In the genomic region with DNA sequence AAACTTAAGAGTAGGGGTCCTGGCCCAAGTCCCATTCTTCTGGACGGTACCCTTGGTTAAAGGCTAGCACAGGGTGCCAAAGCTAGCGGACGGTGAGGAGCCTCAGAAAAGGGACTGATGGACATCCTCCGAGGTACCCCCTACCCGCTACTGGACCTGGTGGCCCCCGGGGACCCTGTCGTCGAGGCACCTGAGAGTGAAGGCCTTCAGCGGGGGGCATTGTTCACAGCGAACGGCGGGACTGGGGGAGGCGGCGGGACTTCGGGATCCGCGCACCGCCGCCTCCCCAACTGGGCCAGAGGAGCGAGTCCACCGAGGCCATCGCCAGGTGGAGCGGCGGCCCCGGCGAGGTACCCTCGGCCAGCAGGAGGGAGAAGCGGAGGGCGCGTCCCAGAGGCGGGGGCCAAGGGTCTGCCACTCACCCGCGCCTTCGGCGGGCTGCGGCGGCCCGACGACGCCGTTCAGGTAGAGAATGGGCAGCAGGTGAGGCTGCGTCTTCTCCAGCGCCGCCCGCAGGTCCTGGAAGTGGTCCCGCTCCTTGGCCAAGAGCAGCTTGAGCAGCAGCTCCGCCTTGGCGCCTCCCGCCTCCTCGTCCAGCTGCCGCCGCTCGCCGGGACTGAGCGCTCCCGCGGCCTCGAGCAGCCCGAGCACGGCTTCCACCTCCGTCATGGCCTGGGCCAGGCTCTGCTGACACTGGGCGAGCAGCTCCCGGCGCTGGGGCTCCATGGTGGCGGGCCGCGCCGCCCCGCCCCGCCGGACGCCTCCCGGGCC, we compare ENCODE assay signal across 1 cellular context.
TF ChIP-seq lines count a peak whose summit lies in the region.

No MANE protein-coding gene starts in this region.

TF ChIP-seq in K562, 482 proteins besides CTCF, POLR2A, EP300 and RAD21 (continued from another document):
- TF ChIP-seq SREBF1 (IDR thresholded peaks at IDR 0.05; ENCODE audit: borderline replicate concordance, low read depth, low read length) (no peak), ZNF740 (CRISPR knock-in tag; IDR thresholded peaks at IDR 0.05) (0 out of 2 replicates have a peak, but pooled peaks have one; percentile 14), ZNF740 (tag; IDR thresholded peaks at IDR 0.05) (no peak), FIP1L1 (IDR thresholded peaks at IDR 0.05; ENCODE audit: low read depth, low read length, poor library complexity, severe bottlenecking) (peak; percentile 42), NRF1 (conservative IDR thresholded peaks at IDR 0.05 in 1 of 2, IDR thresholded peaks at IDR 0.05 in 1 of 2) (0 out of 4 replicates have a peak, but pooled peaks of 1 of the 2 experiments have one; percentile 16), ZNF12 (CRISPR knock-in tag; IDR thresholded peaks at IDR 0.05) (no peak; the same call in 1 of the 2 replicates), ZNF217 (CRISPR knock-in tag; IDR thresholded peaks at IDR 0.05) (no peak), STAT5A (IDR thresholded peaks at IDR 0.05; ENCODE audit: borderline replicate concordance, low read length) (no peak), MAZ (CRISPR knock-in tag; conservative IDR thresholded peaks at IDR 0.05 in 1 of 2, IDR thresholded peaks at IDR 0.05 in 1 of 2) (peak in 1 of 2 experiments; percentile 27; a peak in 1 of 4 replicates), PHF8 (IDR thresholded peaks at IDR 0.05; ENCODE audit: borderline replicate concordance, low read length) (peak; percentile 60; the same call in 1 of the 2 replicates), RBFOX2 (IDR thresholded peaks at IDR 0.05; ENCODE audit: low read depth, low read length) (peak; percentile 76), PCBP2 (IDR thresholded peaks at IDR 0.05; ENCODE audit: low read depth, low read length, poor library complexity, severe bottlenecking) (no peak), RBM39 (optimal IDR thresholded peaks at IDR 0.05; ENCODE audit: low read depth, low read length) (no peak), GABPB1 (CRISPR knock-in tag; IDR thresholded peaks at IDR 0.05) (peak; percentile 64), NEUROD1 (IDR thresholded peaks at IDR 0.05; ENCODE audit: borderline replicate concordance, low read depth, low read length, partially characterized antibody) (no peak), SRSF9 (IDR thresholded peaks at IDR 0.05; ENCODE audit: borderline replicate concordance, low read depth, low read length) (no peak), DLX4 (CRISPR knock-in tag; IDR thresholded peaks at IDR 0.05) (no peak), ZNF384 (IDR thresholded peaks at IDR 0.05; ENCODE audit: low read depth, low read length) (no peak), CBX3 (IDR thresholded peaks at IDR 0.05; ENCODE audit: borderline replicate concordance in 1 of 2, low read length in 2 of 2) (no peak), CREBBP (IDR thresholded peaks at IDR 0.05; ENCODE audit: low read depth, low read length) (no peak), NFE2L1 (tag; IDR thresholded peaks at IDR 0.05; ENCODE audit: borderline replicate concordance, low read depth) (no peak), ADNP (tag; IDR thresholded peaks at IDR 0.05) (no peak), MAFK (IDR thresholded peaks at IDR 0.05; ENCODE audit: low read length) (no peak), CTBP1 (IDR thresholded peaks at IDR 0.05; ENCODE audit: borderline replicate concordance) (peak; percentile 16), ARID3B (CRISPR knock-in tag; IDR thresholded peaks at IDR 0.05; ENCODE audit: borderline replicate concordance) (no peak), HBP1 (CRISPR knock-in tag; IDR thresholded peaks at IDR 0.05) (no peak), ZNF41 (CRISPR knock-in tag; conservative IDR thresholded peaks at IDR 0.05) (no peak), PRMT5 (CRISPR knock-in tag; IDR thresholded peaks at IDR 0.05) (0 out of 2 replicates have a peak, but pooled peaks have one; percentile 69)
- TF ChIP-seq, protein P1, sequence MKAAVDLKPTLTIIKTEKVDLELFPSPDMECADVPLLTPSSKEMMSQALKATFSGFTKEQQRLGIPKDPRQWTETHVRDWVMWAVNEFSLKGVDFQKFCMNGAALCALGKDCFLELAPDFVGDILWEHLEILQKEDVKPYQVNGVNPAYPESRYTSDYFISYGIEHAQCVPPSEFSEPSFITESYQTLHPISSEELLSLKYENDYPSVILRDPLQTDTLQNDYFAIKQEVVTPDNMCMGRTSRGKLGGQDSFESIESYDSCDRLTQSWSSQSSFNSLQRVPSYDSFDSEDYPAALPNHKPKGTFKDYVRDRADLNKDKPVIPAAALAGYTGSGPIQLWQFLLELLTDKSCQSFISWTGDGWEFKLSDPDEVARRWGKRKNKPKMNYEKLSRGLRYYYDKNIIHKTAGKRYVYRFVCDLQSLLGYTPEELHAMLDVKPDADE (conservative IDR thresholded peaks at IDR 0.05; ENCODE audit: control insufficient read depth, low read depth, low read length): no peak; the same call in 1 of the 2 replicates
- TF ChIP-seq, protein P2, sequence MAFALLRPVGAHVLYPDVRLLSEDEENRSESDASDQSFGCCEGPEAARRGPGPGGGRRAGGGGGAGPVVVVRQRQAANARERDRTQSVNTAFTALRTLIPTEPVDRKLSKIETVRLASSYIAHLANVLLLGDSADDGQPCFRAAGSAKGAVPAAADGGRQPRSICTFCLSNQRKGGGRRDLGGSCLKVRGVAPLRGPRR (CRISPR knock-in tag; IDR thresholded peaks at IDR 0.05): no peak
- TF ChIP-seq, protein P3, sequence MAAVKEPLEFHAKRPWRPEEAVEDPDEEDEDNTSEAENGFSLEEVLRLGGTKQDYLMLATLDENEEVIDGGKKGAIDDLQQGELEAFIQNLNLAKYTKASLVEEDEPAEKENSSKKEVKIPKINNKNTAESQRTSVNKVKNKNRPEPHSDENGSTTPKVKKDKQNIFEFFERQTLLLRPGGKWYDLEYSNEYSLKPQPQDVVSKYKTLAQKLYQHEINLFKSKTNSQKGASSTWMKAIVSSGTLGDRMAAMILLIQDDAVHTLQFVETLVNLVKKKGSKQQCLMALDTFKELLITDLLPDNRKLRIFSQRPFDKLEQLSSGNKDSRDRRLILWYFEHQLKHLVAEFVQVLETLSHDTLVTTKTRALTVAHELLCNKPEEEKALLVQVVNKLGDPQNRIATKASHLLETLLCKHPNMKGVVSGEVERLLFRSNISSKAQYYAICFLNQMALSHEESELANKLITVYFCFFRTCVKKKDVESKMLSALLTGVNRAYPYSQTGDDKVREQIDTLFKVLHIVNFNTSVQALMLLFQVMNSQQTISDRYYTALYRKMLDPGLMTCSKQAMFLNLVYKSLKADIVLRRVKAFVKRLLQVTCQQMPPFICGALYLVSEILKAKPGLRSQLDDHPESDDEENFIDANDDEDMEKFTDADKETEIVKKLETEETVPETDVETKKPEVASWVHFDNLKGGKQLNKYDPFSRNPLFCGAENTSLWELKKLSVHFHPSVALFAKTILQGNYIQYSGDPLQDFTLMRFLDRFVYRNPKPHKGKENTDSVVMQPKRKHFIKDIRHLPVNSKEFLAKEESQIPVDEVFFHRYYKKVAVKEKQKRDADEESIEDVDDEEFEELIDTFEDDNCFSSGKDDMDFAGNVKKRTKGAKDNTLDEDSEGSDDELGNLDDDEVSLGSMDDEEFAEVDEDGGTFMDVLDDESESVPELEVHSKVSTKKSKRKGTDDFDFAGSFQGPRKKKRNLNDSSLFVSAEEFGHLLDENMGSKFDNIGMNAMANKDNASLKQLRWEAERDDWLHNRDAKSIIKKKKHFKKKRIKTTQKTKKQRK (IDR thresholded peaks at IDR 0.05; ENCODE audit: borderline replicate concordance, low read depth, low read length): no peak
- TF ChIP-seq, protein P4, sequence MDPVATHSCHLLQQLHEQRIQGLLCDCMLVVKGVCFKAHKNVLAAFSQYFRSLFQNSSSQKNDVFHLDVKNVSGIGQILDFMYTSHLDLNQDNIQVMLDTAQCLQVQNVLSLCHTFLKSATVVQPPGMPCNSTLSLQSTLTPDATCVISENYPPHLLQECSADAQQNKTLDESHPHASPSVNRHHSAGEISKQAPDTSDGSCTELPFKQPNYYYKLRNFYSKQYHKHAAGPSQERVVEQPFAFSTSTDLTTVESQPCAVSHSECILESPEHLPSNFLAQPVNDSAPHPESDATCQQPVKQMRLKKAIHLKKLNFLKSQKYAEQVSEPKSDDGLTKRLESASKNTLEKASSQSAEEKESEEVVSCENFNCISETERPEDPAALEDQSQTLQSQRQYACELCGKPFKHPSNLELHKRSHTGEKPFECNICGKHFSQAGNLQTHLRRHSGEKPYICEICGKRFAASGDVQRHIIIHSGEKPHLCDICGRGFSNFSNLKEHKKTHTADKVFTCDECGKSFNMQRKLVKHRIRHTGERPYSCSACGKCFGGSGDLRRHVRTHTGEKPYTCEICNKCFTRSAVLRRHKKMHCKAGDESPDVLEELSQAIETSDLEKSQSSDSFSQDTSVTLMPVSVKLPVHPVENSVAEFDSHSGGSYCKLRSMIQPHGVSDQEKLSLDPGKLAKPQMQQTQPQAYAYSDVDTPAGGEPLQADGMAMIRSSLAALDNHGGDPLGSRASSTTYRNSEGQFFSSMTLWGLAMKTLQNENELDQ (CRISPR knock-in tag; IDR thresholded peaks at IDR 0.05; ENCODE audit: borderline replicate concordance): 0 out of 2 replicates have a peak, but pooled peaks have one; percentile 53
- TF ChIP-seq, protein P5, sequence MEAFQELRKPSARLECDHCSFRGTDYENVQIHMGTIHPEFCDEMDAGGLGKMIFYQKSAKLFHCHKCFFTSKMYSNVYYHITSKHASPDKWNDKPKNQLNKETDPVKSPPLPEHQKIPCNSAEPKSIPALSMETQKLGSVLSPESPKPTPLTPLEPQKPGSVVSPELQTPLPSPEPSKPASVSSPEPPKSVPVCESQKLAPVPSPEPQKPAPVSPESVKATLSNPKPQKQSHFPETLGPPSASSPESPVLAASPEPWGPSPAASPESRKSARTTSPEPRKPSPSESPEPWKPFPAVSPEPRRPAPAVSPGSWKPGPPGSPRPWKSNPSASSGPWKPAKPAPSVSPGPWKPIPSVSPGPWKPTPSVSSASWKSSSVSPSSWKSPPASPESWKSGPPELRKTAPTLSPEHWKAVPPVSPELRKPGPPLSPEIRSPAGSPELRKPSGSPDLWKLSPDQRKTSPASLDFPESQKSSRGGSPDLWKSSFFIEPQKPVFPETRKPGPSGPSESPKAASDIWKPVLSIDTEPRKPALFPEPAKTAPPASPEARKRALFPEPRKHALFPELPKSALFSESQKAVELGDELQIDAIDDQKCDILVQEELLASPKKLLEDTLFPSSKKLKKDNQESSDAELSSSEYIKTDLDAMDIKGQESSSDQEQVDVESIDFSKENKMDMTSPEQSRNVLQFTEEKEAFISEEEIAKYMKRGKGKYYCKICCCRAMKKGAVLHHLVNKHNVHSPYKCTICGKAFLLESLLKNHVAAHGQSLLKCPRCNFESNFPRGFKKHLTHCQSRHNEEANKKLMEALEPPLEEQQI (IDR thresholded peaks at IDR 0.05): no peak
